In genomic region chr7:152979376-152979775, GRCh38 we compare ENCODE assay signal across 32 cellular contexts.
"Had no signal": no experiment of that assay in that cellular context is flagged by ENCODE, and none has a peak within 500 bp of the region (broad histone marks: within the 10 kb centered on the region; RNA-seq: fewer than 3 reads in every experiment).

No MANE protein-coding gene starts in this region.

- H3K36me3 ChIP-seq: ascending aorta, breast epithelium, cardiac muscle cell, colonic mucosa, WERI-Rb-1 had no signal

- DNase-seq: activated B cell treated with CpG ODN at 0.5 μM for 24 hours; activated CD4-positive, alpha-beta T cell treated with anti-CD3 and anti-CD28 coated beads for 48 hours; activated CD4-positive, alpha-beta T cell treated with anti-CD3 and anti-CD28 coated beads, Interleukin-2, amount 50 U/mL, for 1 hour; activated CD4-positive, alpha-beta T cell treated with anti-CD3 and anti-CD28 coated beads, Interleukin-2, amount 50 U/mL, for 48 hours; activated CD8-positive, alpha-beta memory T cell treated with anti-CD3 and anti-CD28 coated beads, Interleukin-2, amount 10 ng/mL, durations not matched to agents 7 days and 5 days; activated CD8-positive, alpha-beta memory T cell treated with anti-CD3 and anti-CD28 coated beads, Interleukin-2, amount 50 U/mL, for 4 hours; activated CD8-positive, alpha-beta T cell treated with anti-CD3 and anti-CD28 coated beads, Interleukin-2, amount 10 ng/mL, durations not matched to agents 7 days and 5 days; activated effector memory CD4-positive, alpha-beta T cell treated with anti-CD3 and anti-CD28 coated beads, Interleukin-2, amount 50 U/mL, for 16 hours; activated naive CD4-positive, alpha-beta T cell treated with anti-CD3 and anti-CD28 coated beads for 36 hours; activated naive CD8-positive, alpha-beta T cell treated with anti-CD3 and anti-CD28 coated beads for 36 hours; activated naive CD8-positive, alpha-beta T cell treated with anti-CD3 and anti-CD28 coated beads, Interleukin-2, amount 50 U/mL, for 24 hours; activated T-cell treated with anti-CD3 and anti-CD28 coated beads, Interleukin-2, amount 50 U/mL, for 1 hour; activated T-cell treated with anti-CD3 and anti-CD28 coated beads, Interleukin-2, amount 50 U/mL, for 48 hours; central memory CD4-positive, alpha-beta T cell; cerebellar nuclear complex; colonic mucosa; effector CD8-positive, alpha-beta T cell; foreskin fibroblast; T-helper 1 cell; T-helper 17 cell; T1000; WERI-Rb-1 had no signal

- H3K9me3 Mint-ChIP-seq: activated B cell treated with CpG ODN at 0.5 μM for 24 hours; activated naive CD4-positive, alpha-beta T cell treated with anti-CD3 and anti-CD28 coated beads for 36 hours; activated naive CD4-positive, alpha-beta T cell treated with anti-CD3 and anti-CD28 coated beads, Interleukin-2, amount 50 U/mL, for 24 hours; activated naive CD8-positive, alpha-beta T cell treated with anti-CD3 and anti-CD28 coated beads for 36 hours; activated naive CD8-positive, alpha-beta T cell treated with anti-CD3 and anti-CD28 coated beads, Interleukin-2, amount 50 U/mL, for 24 hours; activated T-helper 1 cell treated with anti-CD3 and anti-CD28 coated beads, Interleukin-12 subunit alpha, Interleukin-12 subunit beta, Interleukin-2, Interleukin-4 antibody, amounts not matched to agents 30 ng/mL and 10 ng/mL and 1 ng/mL, durations not matched to agents 14 hours and 24 hours and 36 hours; activated T-helper 2 cell treated with anti-CD3 and anti-CD28 coated beads, Interferon-gamma antibody, Interleukin-2, Interleukin-4, amounts not matched to agents 10 μg/mL and 5 μg/mL and 100 μg/mL, durations not matched to agents 14 hours and 24 hours and 36 hours; T-helper 2 cell treated with Interferon-gamma antibody and Interleukin-4, amounts not matched to agents 5 μg/mL and 100 μg/mL, for 36 hours had no signal

- H3K4me1 ChIP-seq: ascending aorta, breast epithelium, colonic mucosa had no signal

- H3K27ac Mint-ChIP-seq: activated B cell treated with CpG ODN at 0.5 μM for 24 hours; activated CD8-positive, alpha-beta memory T cell treated with anti-CD3 and anti-CD28 coated beads, Interleukin-2, amount 10 ng/mL, durations not matched to agents 7 days and 5 days; activated CD8-positive, alpha-beta T cell treated with anti-CD3 and anti-CD28 coated beads, Interleukin-2, amount 10 ng/mL, durations not matched to agents 7 days and 5 days; activated naive CD4-positive, alpha-beta T cell treated with anti-CD3 and anti-CD28 coated beads for 36 hours; activated naive CD4-positive, alpha-beta T cell treated with anti-CD3 and anti-CD28 coated beads, Interleukin-2, amount 50 U/mL, for 24 hours; activated naive CD8-positive, alpha-beta T cell treated with anti-CD3 and anti-CD28 coated beads for 36 hours; activated naive CD8-positive, alpha-beta T cell treated with anti-CD3 and anti-CD28 coated beads, Interleukin-2, amount 50 U/mL, for 24 hours; activated T-helper 1 cell treated with anti-CD3 and anti-CD28 coated beads, Interleukin-12 subunit alpha, Interleukin-12 subunit beta, Interleukin-2, Interleukin-4 antibody, amounts not matched to agents 30 ng/mL and 10 ng/mL and 1 ng/mL, durations not matched to agents 14 hours and 24 hours and 36 hours; activated T-helper 2 cell treated with anti-CD3 and anti-CD28 coated beads, Interferon-gamma antibody, Interleukin-2, Interleukin-4, amounts not matched to agents 10 μg/mL and 5 μg/mL and 100 μg/mL, durations not matched to agents 14 hours and 24 hours and 36 hours; T-helper 17 cell; T-helper 2 cell treated with Interferon-gamma antibody and Interleukin-4, amounts not matched to agents 5 μg/mL and 100 μg/mL, for 36 hours had no signal

- H3K27ac ChIP-seq: ascending aorta, breast epithelium, cardiac muscle cell, colonic mucosa, epithelial cell of prostate, WERI-Rb-1 had no signal

- H3K27me3 Mint-ChIP-seq: activated naive CD8-positive, alpha-beta T cell treated with anti-CD3 and anti-CD28 coated beads for 36 hours had no signal

- H3K36me3 Mint-ChIP-seq: activated CD8-positive, alpha-beta memory T cell treated with anti-CD3 and anti-CD28 coated beads, Interleukin-2, amount 10 ng/mL, durations not matched to agents 7 days and 5 days; activated naive CD8-positive, alpha-beta T cell treated with anti-CD3 and anti-CD28 coated beads for 36 hours; brain had no signal

- H3K27me3 ChIP-seq: ascending aorta, breast epithelium, cardiac muscle cell, colonic mucosa had no signal

- ATAC-seq: activated CD4-positive, CD25-positive, alpha-beta regulatory T cell treated with anti-CD3 and anti-CD28 coated beads, Interleukin-2, amount 50 U/mL, for 24 hours; activated CD8-positive, alpha-beta memory T cell treated with anti-CD3 and anti-CD28 coated beads, Interleukin-2, amount 10 ng/mL, durations not matched to agents 7 days and 5 days; activated CD8-positive, alpha-beta T cell treated with anti-CD3 and anti-CD28 coated beads, Interleukin-2, amount 10 ng/mL, durations not matched to agents 7 days and 5 days; activated naive CD8-positive, alpha-beta T cell treated with anti-CD3 and anti-CD28 coated beads, Interleukin-2, amount 50 U/mL, for 24 hours; T-helper 17 cell had no signal

- H3K4me3 Mint-ChIP-seq: activated B cell treated with CpG ODN at 0.5 μM for 24 hours; activated CD8-positive, alpha-beta memory T cell treated with anti-CD3 and anti-CD28 coated beads, Interleukin-2, amount 10 ng/mL, durations not matched to agents 7 days and 5 days; activated CD8-positive, alpha-beta T cell treated with anti-CD3 and anti-CD28 coated beads, Interleukin-2, amount 10 ng/mL, durations not matched to agents 7 days and 5 days; activated naive CD4-positive, alpha-beta T cell treated with anti-CD3 and anti-CD28 coated beads for 36 hours; activated naive CD4-positive, alpha-beta T cell treated with anti-CD3 and anti-CD28 coated beads, Interleukin-2, amount 50 U/mL, for 24 hours; activated naive CD8-positive, alpha-beta T cell treated with anti-CD3 and anti-CD28 coated beads for 36 hours; activated naive CD8-positive, alpha-beta T cell treated with anti-CD3 and anti-CD28 coated beads, Interleukin-2, amount 50 U/mL, for 24 hours; activated T-helper 1 cell treated with anti-CD3 and anti-CD28 coated beads, Interleukin-12 subunit alpha, Interleukin-12 subunit beta, Interleukin-2, Interleukin-4 antibody, amounts not matched to agents 30 ng/mL and 10 ng/mL and 1 ng/mL, durations not matched to agents 14 hours and 24 hours and 36 hours; brain; T-helper 17 cell; T-helper 2 cell treated with Interferon-gamma antibody and Interleukin-4, amounts not matched to agents 5 μg/mL and 100 μg/mL, for 36 hours had no signal

- H3K9me3 ChIP-seq: ascending aorta, breast epithelium, colonic mucosa had no signal

- H3K4me3 ChIP-seq: ascending aorta, breast epithelium, cardiac muscle cell, colonic mucosa had no signal

- H3K4me1 Mint-ChIP-seq: activated B cell treated with CpG ODN at 0.5 μM for 24 hours; activated CD8-positive, alpha-beta memory T cell treated with anti-CD3 and anti-CD28 coated beads, Interleukin-2, amount 10 ng/mL, durations not matched to agents 7 days and 5 days; activated naive CD4-positive, alpha-beta T cell treated with anti-CD3 and anti-CD28 coated beads, Interleukin-2, amount 50 U/mL, for 24 hours; activated naive CD8-positive, alpha-beta T cell treated with anti-CD3 and anti-CD28 coated beads for 36 hours; activated naive CD8-positive, alpha-beta T cell treated with anti-CD3 and anti-CD28 coated beads, Interleukin-2, amount 50 U/mL, for 24 hours; T-helper 17 cell had no signal
